16 cellular contexts compared by ENCODE assay signal in genomic region chr5:82540301-82540700, GRCh38.
DNase-seq lines count a peak whose midpoint lies in the region; TF ChIP-seq lines count a peak whose summit lies in the region.
"Had no signal": no experiment of that assay in that cellular context is flagged by ENCODE, and none has a peak within 500 bp of the region (broad histone marks: within the 10 kb centered on the region; RNA-seq: fewer than 3 reads in every experiment).

No MANE protein-coding gene starts in this region.

- H3K4me2 ChIP-seq in mammary epithelial cell (ENCODE audit: insufficient read depth, low read depth, low read length): no peak overlapping the region
- H3K4me2 ChIP-seq: BLaER1, GM23338 had no signal

- CTCF ChIA-PET in mammary epithelial cell (lab: Charles Lee; ENCODE audit: low non-redundant PET) (no interaction called here), MCF 10A (lab: Yijun Ruan, JAX) (interaction anchor here (0.6 to 1.6 kb wide), 2 partner anchors 33 to 171 kb away, joined by 3 read pairs; no protein-coding TSS in a partner anchor)

- H2AFZ ChIP-seq in mammary epithelial cell (ENCODE audit: low read depth, low read length): no peak overlapping the region
- H2AFZ ChIP-seq: GM23338 had no signal

- H3K27ac Mint-ChIP-seq in MCF 10A (ENCODE audit: low read depth, unreplicated experiment) (no peak overlapping the region), nephron (peak overlapping the region in 2 of 3 experiments; percentile 28 to 90)
- H3K27ac Mint-ChIP-seq: CD14-positive monocyte; CD4-positive, alpha-beta memory T cell; GM23338 had no signal

- no TSS peak for BruUV-seq in mammary epithelial cell (replicated peaks; lab: Mats Ljungman, UMichigan)
- no TSS peak for BruUV-seq in MCF 10A (replicated peaks; lab: Mats Ljungman, UMichigan)

- H3K4me1 Mint-ChIP-seq in MCF 10A (ENCODE audit: insufficient read depth, unreplicated experiment) (no peaks in the 10 kb centered on the region), nephron (peaks cover 19% of the 10 kb centered on the region)
- H3K4me1 Mint-ChIP-seq: CD14-positive monocyte; CD4-positive, alpha-beta memory T cell had no signal

- H3K4me3 Mint-ChIP-seq in MCF 10A (ENCODE audit: unreplicated experiment) (no peak overlapping the region), nephron (no peak overlapping the region)
- H3K4me3 Mint-ChIP-seq: CD14-positive monocyte; CD4-positive, alpha-beta memory T cell; GM23338 had no signal

- H3K4me3 ChIP-seq in mammary epithelial cell (replicated peaks in 1 of 3; ENCODE audit: insufficient read depth in 1 of 3, low read depth in 2 of 3, low read length in 3 of 3): no peak overlapping the region
- H3K4me3 ChIP-seq in choroid plexus epithelial cell (ENCODE audit: low read depth, low read length): no peak overlapping the region
- H3K4me3 ChIP-seq: BLaER1, GM23338 had no signal

- H3K4me1 ChIP-seq in mammary epithelial cell (ENCODE audit: insufficient read depth, low read length): no peaks in the 10 kb centered on the region

- WGBS in mammary epithelial cell (ENCODE audit: low coverage, missing lambda C conversion rate): 45% methylated on average over 3 of the region's 3 CpGs

- dilution Hi-C loops in mammary epithelial cell (cut with HindIII; ENCODE audit: low sequenced_read_pairs): no loop called here

- H3K27me3 ChIP-seq in mammary epithelial cell (ENCODE audit: insufficient read depth, low read length): no peaks in the 10 kb centered on the region
- H3K27me3 ChIP-seq: BLaER1 had no signal

- H3K36me3 Mint-ChIP-seq in MCF 10A (ENCODE audit: insufficient read depth, unreplicated experiment) (no peaks in the 10 kb centered on the region), nephron (ENCODE audit: low read depth) (no peaks in the 10 kb centered on the region)
- H3K36me3 Mint-ChIP-seq: CD14-positive monocyte had no signal

- no peaks in the 10 kb centered on the region for H3K79me2 ChIP-seq in mammary epithelial cell (ENCODE audit: insufficient read depth, low read length)

- no peaks in the 10 kb centered on the region for H3K27me3 Mint-ChIP-seq in MCF 10A (ENCODE audit: insufficient read depth, unreplicated experiment)
- H3K27me3 Mint-ChIP-seq in nephron (ENCODE audit: low read depth): no peaks in the 10 kb centered on the region

- POLR2A ChIA-PET in MCF 10A (lab: Yijun Ruan, JAX): interaction anchor here (0.7 kb wide), 1 partner anchor 430 kb away, joined by 3 read pairs; no protein-coding TSS in a partner anchor

- no peaks in the 10 kb centered on the region for H4K20me1 ChIP-seq in mammary epithelial cell (ENCODE audit: insufficient read depth, low read length)
- H4K20me1 ChIP-seq: BLaER1 had no signal

- no peaks in the 10 kb centered on the region for H3K9me3 ChIP-seq in mammary epithelial cell (replicated peaks; ENCODE audit: insufficient read depth, low read length)

- peak; percentile 42 for DNase-seq in mammary epithelial cell
- DNase-seq in MCF 10A (ENCODE audit: unreplicated experiment): no peak
- DNase-seq in choroid plexus epithelial cell (ENCODE audit: low read depth): peak; percentile 78
- DNase-seq in A172 (ENCODE audit: low spot score): no peak
- no peak for DNase-seq in NCI-H69 (lab: John Stamatoyannopoulos, UW)
- no peak for DNase-seq in cerebellum (ENCODE audit: low spot score)
- DNase-seq: CD4-positive, alpha-beta memory T cell; DMS153; DMS79; GDM1; HCEC 1CT had no signal

- no peak overlapping the region for H3K27ac ChIP-seq in mammary epithelial cell (ENCODE audit: insufficient read depth, low read depth, low read length)
- H3K27ac ChIP-seq: 22Rv1, BLaER1 had no signal

- in situ Hi-C loops in mammary epithelial cell (cut with MboI; ENCODE audit: low sequenced_read_pairs in 2 of 2): no loop called here

- intact Hi-C loops in mammary epithelial cell (cut with micrococcal nuclease) (no loop called here), MCF 10A (cut with micrococcal nuclease) (no loop called here)

- no peaks in the 10 kb centered on the region for H3K36me3 ChIP-seq in mammary epithelial cell (ENCODE audit: insufficient read depth, low read length)
- H3K36me3 ChIP-seq: BLaER1 had no signal

- no peak for TF ChIP-seq CTCF in mammary epithelial cell (conservative IDR thresholded peaks at IDR 0.05 in 1 of 2, IDR thresholded peaks at IDR 0.05 in 1 of 2; ENCODE audit: extremely low read depth in 1 of 2, insufficient read depth in 1 of 2, low read depth in 1 of 2, low read length in 2 of 2)
- TF ChIP-seq CTCF in MCF 10A (IDR thresholded peaks at IDR 0.05; ENCODE audit: unreplicated experiment): no peak
- no peak for TF ChIP-seq CTCF in choroid plexus epithelial cell (conservative IDR thresholded peaks at IDR 0.05; ENCODE audit: low read depth, low read length)
- TF ChIP-seq CTCF in nephron (IDR thresholded peaks at IDR 0.05; ENCODE audit: unreplicated experiment in 3 of 3): no peak

- H3K9me3 Mint-ChIP-seq in MCF 10A (ENCODE audit: unreplicated experiment): no peaks in the 10 kb centered on the region
- peaks cover 7% of the 10 kb centered on the region for H3K9me3 Mint-ChIP-seq in nephron

- H3K9ac ChIP-seq in mammary epithelial cell (ENCODE audit: insufficient read depth, low read length): no peak overlapping the region
- H3K9ac ChIP-seq: BLaER1 had no signal

Comparison
In these comparisons a context has a peak if more than half of its experiments do, and no peak if none do; other contexts are left out.
1. DNase-seq: peak in mammary epithelial cell (single experiment) and choroid plexus epithelial cell (single experiment); none in MCF 10A (single experiment), A172 (single experiment), NCI-H69 (single experiment) and cerebellum (single experiment).